Comparison of ENCODE assay signal across 10 cellular contexts in the genomic region with DNA sequence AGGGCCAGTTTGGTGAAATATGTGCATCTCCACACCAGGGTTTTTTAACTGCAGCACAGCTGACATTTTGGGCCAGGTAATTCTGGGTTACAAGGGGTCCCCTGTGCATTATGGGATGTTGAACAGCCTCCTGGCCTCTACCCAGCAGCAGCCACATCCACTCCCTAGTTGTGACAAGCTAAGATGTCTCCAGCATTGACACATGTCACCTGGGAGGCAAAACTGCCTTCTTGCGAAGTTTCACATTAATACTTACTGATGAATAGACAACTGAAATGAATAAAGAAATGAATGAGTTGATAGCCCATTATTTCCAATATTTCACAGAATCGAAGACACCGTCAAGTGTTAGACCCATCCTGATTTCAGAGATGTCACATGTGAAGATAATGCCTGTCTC.
"Had no signal": no experiment of that assay in that cellular context is flagged by ENCODE, and none has a peak within 500 bp of the region (broad histone marks: within the 10 kb centered on the region; RNA-seq: fewer than 3 reads in every experiment).

No MANE protein-coding gene starts in this region.

- FAIRE-seq: H1, H54 had no signal

- H3K9me3 Mint-ChIP-seq: GM23338, H9, HFFc6 had no signal

- H3K27ac ChIP-seq: GM23248 had no signal

- H3K36me3 ChIP-seq: HAP-1 had no signal

- H3K4me3 ChIP-seq: GM23248, GM23338, HAP-1 had no signal

- DNase-seq: GM23248, GOT3, H7, H9, HCEC 1CT, HFFc6 had no signal

- ATAC-seq: GM23338 had no signal

- H3K9ac ChIP-seq: GM23248 had no signal

- H3K27ac Mint-ChIP-seq: GM23338, H9, HFFc6 had no signal

- H3K4me1 ChIP-seq: HAP-1 had no signal

- H3K4me3 Mint-ChIP-seq: GM23338, H9, HFFc6 had no signal

- H3K4me2 ChIP-seq: GM23338 had no signal

- H3K9me3 ChIP-seq: HAP-1 had no signal

- H2AFZ ChIP-seq: GM23248, GM23338 had no signal
